In the genomic region with DNA sequence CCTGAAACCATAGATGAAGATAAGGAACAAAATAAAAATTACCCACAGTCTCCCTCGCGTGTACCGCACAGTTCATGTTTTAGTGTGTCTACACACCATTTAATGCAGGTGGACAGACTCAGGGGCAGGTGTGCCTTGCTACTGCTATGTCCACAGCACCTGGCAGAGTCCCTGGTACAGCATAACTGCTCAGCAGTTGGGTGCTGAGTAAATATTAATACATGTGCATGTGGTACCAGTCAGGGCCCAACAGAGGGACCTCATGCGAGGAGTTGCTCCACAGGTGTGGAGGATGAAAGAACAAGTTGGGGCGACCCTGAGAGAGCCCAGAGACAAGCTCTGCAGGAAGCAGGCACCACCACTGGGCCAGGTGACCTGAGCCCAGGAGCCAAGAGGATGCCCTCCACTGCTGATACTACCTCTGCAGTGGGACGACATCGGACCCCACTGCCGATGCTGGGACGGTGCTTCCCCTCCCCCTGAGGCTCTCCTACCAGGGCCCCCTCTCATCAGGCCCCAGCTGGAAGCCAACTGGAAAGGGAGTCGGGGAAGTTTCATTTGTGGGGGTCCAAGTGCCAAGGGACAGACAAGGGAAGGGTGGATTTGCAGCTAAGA, we compare ENCODE assay signal across 28 cellular contexts.
DNase-seq lines count a peak whose midpoint lies in the region; ATAC-seq and TF ChIP-seq lines count a peak whose summit lies in the region.
"Had no signal": no experiment of that assay in that cellular context is flagged by ENCODE, and none has a peak within 500 bp of the region (broad histone marks: within the 10 kb centered on the region; RNA-seq: fewer than 3 reads in every experiment).

No MANE protein-coding gene starts in this region.

- peak overlapping the region; percentile 81 for H4K8ac ChIP-seq in mesenchymal stem cell (ENCODE audit: low read length)

- no peak for ATAC-seq in GM21786 (IDR thresholded peaks at IDR 0.05; ENCODE audit: unreplicated experiment)
- ATAC-seq: activated T-cell treated with anti-CD3 and anti-CD28 coated beads, Interleukin-2, amount 50 U/mL, for 72 hours; lower lobe of right lung; right cardiac atrium had no signal

- peak overlapping the region; percentile 26; the same call in 1 of the 2 replicates for H3K9ac ChIP-seq in OCI-LY3 (ENCODE audit: low read length)
- H3K9ac ChIP-seq in mesenchymal stem cell (ENCODE audit: low read length): no peak overlapping the region
- H3K9ac ChIP-seq: KMS-11 had no signal

- H3K27me3 ChIP-seq in OCI-LY3 (ENCODE audit: low read depth, low read length) (no peaks in the 10 kb centered on the region), mesenchymal stem cell (ENCODE audit: control insufficient read depth in 1 of 2, insufficient read depth in 1 of 2, low read length in 2 of 2) (no peaks in the 10 kb centered on the region), tibial nerve (no peaks in the 10 kb centered on the region)
- H3K27me3 ChIP-seq: BE2C, heart left ventricle, SJCRH30, upper lobe of left lung had no signal

- H3K4ac ChIP-seq in mesenchymal stem cell (ENCODE audit: low read depth in 1 of 2, low read length in 2 of 2): peak overlapping the region; percentile 18 to 95

- peak overlapping the region; percentile 71 for H4K91ac ChIP-seq in mesenchymal stem cell (ENCODE audit: low read length)

- POLR2A ChIA-PET in OCI-LY7 (lab: Charles Lee): interaction anchor here (0.6 kb wide), 1 partner anchor 36 kb away, joined by 4 read pairs; no protein-coding TSS in a partner anchor

- peak overlapping the region; percentile 46 to 99 for H3K18ac ChIP-seq in mesenchymal stem cell (ENCODE audit: low read depth in 1 of 2, low read length in 2 of 2)

- peak overlapping the region in 1 of 2 experiments; percentile 67 for H3K23ac ChIP-seq in mesenchymal stem cell (ENCODE audit: low read length in 2 of 2)

- peak overlapping the region in 1 of 2 experiments; percentile 93 for H3K14ac ChIP-seq in mesenchymal stem cell (ENCODE audit: low read length in 2 of 2)

- H3K4me3 ChIP-seq in OCI-LY3 (ENCODE audit: low read length): peak overlapping the region; percentile 47
- no peak overlapping the region for H3K4me3 ChIP-seq in mesenchymal stem cell (ENCODE audit: insufficient read depth in 1 of 2, low read depth in 1 of 2, low read length in 2 of 2)
- H3K4me3 ChIP-seq in tibial nerve: no peak overlapping the region
- no peak overlapping the region for H3K4me3 ChIP-seq in OCI-LY7 (ENCODE audit: low read depth, low read length, poor library complexity, severe bottlenecking)
- H3K4me3 ChIP-seq: heart left ventricle, lower lobe of right lung, SJCRH30, upper lobe of left lung had no signal

- H3K4me2 ChIP-seq in OCI-LY3 (ENCODE audit: low read length) (peak overlapping the region; percentile 59), mesenchymal stem cell (ENCODE audit: low read length, poor library complexity, severe bottlenecking) (no peak overlapping the region), OCI-LY7 (ENCODE audit: low read length) (no peak overlapping the region)
- H3K4me2 ChIP-seq: KMS-11 had no signal

- H2AFZ ChIP-seq in OCI-LY3 (ENCODE audit: low read depth, low read length) (peak overlapping the region; percentile 5; the same call in 1 of the 2 replicates), mesenchymal stem cell (ENCODE audit: low read depth, low read length) (no peak overlapping the region), OCI-LY7 (ENCODE audit: low read length) (no peak overlapping the region)

- no peak overlapping the region for H2AK5ac ChIP-seq in mesenchymal stem cell (ENCODE audit: low read length, severe bottlenecking)

- H3K9me3 ChIP-seq in OCI-LY3 (ENCODE audit: insufficient read depth, low read length) (no peaks in the 10 kb centered on the region), mesenchymal stem cell (ENCODE audit: control insufficient read depth, low read length) (no peaks in the 10 kb centered on the region), tibial nerve (no peaks in the 10 kb centered on the region), OCI-LY7 (ENCODE audit: low read length) (no peaks in the 10 kb centered on the region)
- H3K9me3 ChIP-seq: BE2C, heart left ventricle, lower lobe of right lung, SJCRH30, upper lobe of left lung had no signal

- H3K27ac ChIP-seq in OCI-LY3 (ENCODE audit: low read length): peak overlapping the region; percentile 46
- H3K27ac ChIP-seq in mesenchymal stem cell (ENCODE audit: low read length, poor library complexity, severe bottlenecking): no peak overlapping the region
- no peak overlapping the region for H3K27ac ChIP-seq in tibial nerve
- H3K27ac ChIP-seq in OCI-LY7 (ENCODE audit: low read depth, low read length, poor library complexity, severe bottlenecking): no peak overlapping the region
- H3K27ac ChIP-seq: epithelial cell of prostate, heart left ventricle, KMS-11, lower lobe of right lung, SJCRH30 had no signal

- H3K79me2 ChIP-seq in OCI-LY3 (ENCODE audit: low read length) (peaks cover 85% of the 10 kb centered on the region), OCI-LY7 (ENCODE audit: insufficient read depth, low read depth, low read length) (no peaks in the 10 kb centered on the region)

- H2BK12ac ChIP-seq in mesenchymal stem cell (ENCODE audit: low read length in 2 of 2): peak overlapping the region; percentile 54 to 93

- peak overlapping the region; percentile 74 for H2BK120ac ChIP-seq in mesenchymal stem cell (ENCODE audit: low read depth, low read length)

- H4K20me1 ChIP-seq in OCI-LY3 (ENCODE audit: insufficient read depth, low read length): no peaks in the 10 kb centered on the region
- no peaks in the 10 kb centered on the region for H4K20me1 ChIP-seq in OCI-LY7 (ENCODE audit: insufficient read depth, low read length)

- H3K9me2 ChIP-seq in OCI-LY7 (ENCODE audit: insufficient read depth, low read length): no peaks in the 10 kb centered on the region

- peak overlapping the region; percentile 84 for H2BK15ac ChIP-seq in mesenchymal stem cell (ENCODE audit: low read depth, poor library complexity, severe bottlenecking)

- TF ChIP-seq CTCF in OCI-LY3 (IDR thresholded peaks at IDR 0.05; ENCODE audit: low read depth, low read length) (peak; percentile 38), tibial nerve (IDR thresholded peaks at IDR 0.05) (no peak), OCI-LY7 (conservative IDR thresholded peaks at IDR 0.05; ENCODE audit: low read length) (no peak)

- H3K36me3 ChIP-seq in OCI-LY3 (replicated peaks; ENCODE audit: low read depth, low read length) (no peaks in the 10 kb centered on the region), mesenchymal stem cell (ENCODE audit: control insufficient read depth in 1 of 2, insufficient read depth in 2 of 2, low read depth in 1 of 2, low read length in 2 of 2) (peaks cover 0 to 3% of the 10 kb centered on the region in 2 experiments), tibial nerve (no peaks in the 10 kb centered on the region), OCI-LY7 (ENCODE audit: insufficient read depth, low read length) (no peaks in the 10 kb centered on the region)
- H3K36me3 ChIP-seq: BE2C, heart left ventricle, lower lobe of right lung, SJCRH30, upper lobe of left lung had no signal

- CTCF ChIA-PET in OCI-LY7 (lab: Charles Lee; ENCODE audit: unreplicated experiment): no interaction called here

- H3K4me1 ChIP-seq in OCI-LY3 (ENCODE audit: low read length): peaks cover 80% of the 10 kb centered on the region
- peaks cover 9% of the 10 kb centered on the region for H3K4me1 ChIP-seq in mesenchymal stem cell (ENCODE audit: control insufficient read depth, insufficient read depth, low read depth, low read length)
- peaks cover 0 to 5% (median 0%) of the 10 kb centered on the region in 4 donors for H3K4me1 ChIP-seq in tibial nerve
- H3K4me1 ChIP-seq in OCI-LY7 (ENCODE audit: insufficient read depth, low read length, poor library complexity, severe bottlenecking): no peaks in the 10 kb centered on the region
- H3K4me1 ChIP-seq: BE2C had no signal

- H3K79me1 ChIP-seq in mesenchymal stem cell (replicated peaks; ENCODE audit: low read length, poor library complexity, severe bottlenecking): peaks cover 19% of the 10 kb centered on the region

- intact Hi-C loops in OCI-LY7 (cut with micrococcal nuclease; ENCODE audit: unreplicated experiment): no loop called here

- no peak overlapping the region for H2BK5ac ChIP-seq in mesenchymal stem cell (ENCODE audit: low read depth, low read length, poor library complexity, severe bottlenecking)

- no TSS peak for BruUV-seq in OCI-LY7 (replicated peaks; lab: Mats Ljungman, UMichigan)

- no peak for TF ChIP-seq EP300 in tibial nerve (IDR thresholded peaks at IDR 0.05)

- over 99% methylated on average over 8 of the region's 10 CpGs for WGBS in mesenchymal stem cell
- 94 to 98% methylated on average over 10 of the region's 10 CpGs for WGBS in tibial nerve, 2 donors

- TF ChIP-seq POLR2A in tibial nerve (IDR thresholded peaks at IDR 0.05): no peak

- peak; percentile 84 for DNase-seq in COR-L47 (lab: John Stamatoyannopoulos, UW)
- DNase-seq in NCI-H146 treated with DMSO at 0.1 percent for 48 hours (lab: John Stamatoyannopoulos, UW; ENCODE audit: unreplicated experiment): peak; percentile 87
- no peak for DNase-seq in mesenchymal stem cell
- no peak for DNase-seq in globus pallidus (ENCODE audit: low spot score)
- no peak for DNase-seq in tibial nerve (ENCODE audit: low spot score in 2 of 2)
- DNase-seq in OCI-LY7 (ENCODE audit: low spot score): no peak
- DNase-seq: ACHN; activated CD4-positive, alpha-beta T cell treated with anti-CD3 and anti-CD28 coated beads, Interleukin-2, amount 50 U/mL, for 4 hours; activated CD4-positive, CD25-positive, alpha-beta regulatory T cell; activated naive CD4-positive, alpha-beta T cell treated with Interleukin-2 at 50 U/mL for 16 hours; activated T-cell treated with anti-CD3 and anti-CD28 coated beads, Interleukin-2, amount 50 U/mL, for 72 hours; BE2C; DMS79; GDM1; HCEC 1CT; heart left ventricle; lower lobe of right lung; MV-4-11; NCI-H1930; NCI-H446; right cardiac atrium; SJCRH30; T1000; upper lobe of left lung had no signal

Comparison
In these comparisons a context has a peak if more than half of its experiments do, and no peak if none do; other contexts are left out.
1. DNase-seq: peak in COR-L47 (single experiment) and NCI-H146 treated with DMSO at 0.1 percent for 48 hours (single experiment); none in mesenchymal stem cell (single experiment), globus pallidus (single experiment), tibial nerve (0 of 2) and OCI-LY7 (single experiment).